7 cellular contexts compared by ENCODE assay signal in genomic region chr1:154607084-154607747, GRCh38. TPM values are rescaled to one million over a fixed set of nuclear protein-coding genes. Genes with fewer than 3 reads are reported as not detected.
DNase-seq lines count a peak whose midpoint lies in the region; ATAC-seq and TF ChIP-seq lines count a peak whose summit lies in the region.

No MANE protein-coding gene starts in this region.

- H3K79me2 ChIP-seq in SK-N-SH (ENCODE audit: insufficient read depth): peaks cover 90% of the 10 kb centered on the region

- H3K27me3 ChIP-seq in SK-N-SH (ENCODE audit: insufficient read depth): no peaks in the 10 kb centered on the region
- no peaks in the 10 kb centered on the region for H3K27me3 ChIP-seq in effector memory CD4-positive, alpha-beta T cell (replicated peaks; ENCODE audit: control insufficient read depth, insufficient read depth, low read length, poor library complexity, severe bottlenecking)
- no peaks in the 10 kb centered on the region for H3K27me3 ChIP-seq in uterus

- 0 out of 2 replicates have a peak, but pooled peaks have one; percentile 13 for TF ChIP-seq CTCF in SK-N-SH (IDR thresholded peaks at IDR 0.05)
- no peak for TF ChIP-seq CTCF in uterus (IDR thresholded peaks at IDR 0.05)

- peak overlapping the region; percentile 37; the same call in 1 of the 2 replicates for H2AFZ ChIP-seq in SK-N-SH (ENCODE audit: low read depth)

- 16% methylated on average over 15 of the region's 15 CpGs for WGBS in SK-N-SH (ENCODE audit: low lambda C conversion rate)

- H3K27ac ChIP-seq in SK-N-SH (ENCODE audit: low read depth in 2 of 2, low read length in 1 of 2) (peak overlapping the region; percentile 82 to 94), uterus (peak overlapping the region; percentile 97 to 99)
- H3K27ac ChIP-seq in effector memory CD4-positive, alpha-beta T cell (ENCODE audit: insufficient read depth, low read length, poor library complexity, severe bottlenecking): peak overlapping the region; percentile 95

- peaks cover 51% of the 10 kb centered on the region for H4K20me1 ChIP-seq in SK-N-SH (ENCODE audit: insufficient read depth)

- peaks cover 11 to 14% of the 10 kb centered on the region in 2 experiments for H3K4me1 ChIP-seq in SK-N-SH (ENCODE audit: control insufficient read depth in 1 of 2, insufficient read depth in 2 of 2, low read depth in 1 of 2, low read length in 1 of 2)
- H3K4me1 ChIP-seq in effector memory CD4-positive, alpha-beta T cell (ENCODE audit: control insufficient read depth, insufficient read depth, low read length, poor library complexity, severe bottlenecking): peaks cover 40% of the 10 kb centered on the region
- H3K4me1 ChIP-seq in uterus: peaks cover 0 to 7% of the 10 kb centered on the region in 2 donors

- peaks cover 21% of the 10 kb centered on the region for H3F3A ChIP-seq in SK-N-SH (replicated peaks; ENCODE audit: insufficient read depth)

- CTCF ChIA-PET in SK-N-SH (lab: Yijun Ruan, JAX): interaction anchor here (0.6 to 1.4 kb wide), 4 partner anchors 17 to 253 kb away, joined by 3 to 4 read pairs (median 3); no protein-coding TSS in a partner anchor

- H3K9me2 ChIP-seq in SK-N-SH: no peaks in the 10 kb centered on the region

- TF ChIP-seq POLR2A in uterus (IDR thresholded peaks at IDR 0.05): no peak

- H3K9ac ChIP-seq in SK-N-SH: peak overlapping the region; percentile 99

- peak overlapping the region; percentile 61 to 83 for H3K4me3 ChIP-seq in SK-N-SH (ENCODE audit: low read depth in 2 of 2, low read length in 1 of 2)
- H3K4me3 ChIP-seq in effector memory CD4-positive, alpha-beta T cell (ENCODE audit: insufficient read depth, low read depth, low read length, poor library complexity, severe bottlenecking): peak overlapping the region; percentile 75
- H3K4me3 ChIP-seq in uterus: peak overlapping the region; percentile 60 to 93

- DNase-seq in GM04504 (ENCODE audit: low read depth) (peak; percentile 14), SK-N-SH (peak; percentile 34), midbrain (lab: John Stamatoyannopoulos, UW) (peak; percentile 36), uterus (peak in 1 of 2 donors; percentile 42)
- DNase-seq in effector memory CD4-positive, alpha-beta T cell: no peak
- no peak for DNase-seq in stimulated activated CD4-positive, alpha-beta T cell treated with anti-CD3 and anti-CD28 coated beads, Interleukin-4, amount 100 ng/mL, for 1 hour

- peak overlapping the region; percentile 99 for H3K4me2 ChIP-seq in SK-N-SH

- TF ChIP-seq EP300 in SK-N-SH (IDR thresholded peaks at IDR 0.05; ENCODE audit: borderline replicate concordance in 1 of 2, low read depth in 1 of 2, low read length in 1 of 2): no peak

- H3K36me3 ChIP-seq in SK-N-SH (replicated peaks in 1 of 2; ENCODE audit: control insufficient read depth in 1 of 2, insufficient read depth in 2 of 2, low read length in 1 of 2) (peaks cover 12 to 19% of the 10 kb centered on the region in 2 experiments), uterus (no peaks in the 10 kb centered on the region)
- peaks cover 13% of the 10 kb centered on the region for H3K36me3 ChIP-seq in effector memory CD4-positive, alpha-beta T cell (ENCODE audit: control insufficient read depth, insufficient read depth, low read length)

- TF ChIP-seq RAD21 in SK-N-SH (IDR thresholded peaks at IDR 0.05; ENCODE audit: low read length): no peak

- no peaks in the 10 kb centered on the region for H3K9me3 ChIP-seq in SK-N-SH
- H3K9me3 ChIP-seq in effector memory CD4-positive, alpha-beta T cell (ENCODE audit: control insufficient read depth, low read length): no peaks in the 10 kb centered on the region
- H3K9me3 ChIP-seq in uterus: no peaks in the 10 kb centered on the region

- intact Hi-C loops in uterus (cut with DNase I; ENCODE audit: low total_unique reads): no loop called here

- POLR2A ChIA-PET in SK-N-SH (lab: Yijun Ruan, JAX): no interaction called here

- peak; percentile 21 for ATAC-seq in HG02885 (IDR thresholded peaks at IDR 0.05; ENCODE audit: poor library complexity, unreplicated experiment)

TF ChIP-seq in SK-N-SH, 30 proteins besides CTCF, POLR2A, EP300 and RAD21 (continues in another document):
- TF ChIP-seq RCOR1 (IDR thresholded peaks at IDR 0.05; ENCODE audit: low read length) (no peak), GATA2 (CRISPR knock-in tag; IDR thresholded peaks at IDR 0.05) (no peak), RXRA (IDR thresholded peaks at IDR 0.05; ENCODE audit: borderline replicate concordance, low read depth) (no peak), ELF1 (IDR thresholded peaks at IDR 0.05) (no peak), JUND (IDR thresholded peaks at IDR 0.05) (peak; percentile 61), MXI1 (IDR thresholded peaks at IDR 0.05; ENCODE audit: low read depth, low read length) (no peak), TAF1 (IDR thresholded peaks at IDR 0.05; ENCODE audit: borderline replicate concordance, low read depth, low read length) (no peak), MEF2A (IDR thresholded peaks at IDR 0.05; ENCODE audit: borderline replicate concordance, low read depth) (no peak), FOXJ3 (CRISPR knock-in tag; IDR thresholded peaks at IDR 0.05) (no peak), TCF12 (IDR thresholded peaks at IDR 0.05) (no peak), SIN3A (IDR thresholded peaks at IDR 0.05; ENCODE audit: borderline replicate concordance, low read depth, low read length) (no peak), YY1 (IDR thresholded peaks at IDR 0.05; ENCODE audit: low read depth) (no peak), IRF3 (IDR thresholded peaks at IDR 0.05; ENCODE audit: low read depth, low read length) (no peak), POLR2AphosphoS5 (IDR thresholded peaks at IDR 0.05; ENCODE audit: low read depth, low read length) (no peak), PBX3 (IDR thresholded peaks at IDR 0.05) (no peak), MAX (IDR thresholded peaks at IDR 0.05; ENCODE audit: low read depth) (peak; percentile 20; the same call in 1 of the 2 replicates), SMC3 (IDR thresholded peaks at IDR 0.05; ENCODE audit: low read depth, low read length) (no peak), FOSL2 (IDR thresholded peaks at IDR 0.05; ENCODE audit: borderline replicate concordance, low read depth) (peak; percentile 57; the same call in 1 of the 2 replicates), NFIC (IDR thresholded peaks at IDR 0.05; ENCODE audit: borderline replicate concordance) (no peak)

RNA-seq across cellular contexts. Expression of gene ADAR, which starts 0.8 kb away (rescaled TPM):
- 61.1 and 87.9 TPM in 2 replicates for polyA plus RNA-seq in SK-N-SH (2012; rRNA removed)
- polyA plus RNA-seq in SK-N-SH (2012; cell fraction: cytosol; rRNA removed): 41.4 and 50.1 TPM in 2 replicates
- polyA plus RNA-seq in SK-N-SH (2012; cell fraction: nucleus; rRNA removed): 127 and 151 TPM in 2 replicates
- 100 to 1,000 TPM in 3 of 4 donors, 10 to 100 TPM in 1; 50.9 to 212 (median 101) TPM for total RNA-seq in uterus

RNA-seq across cellular contexts. Expression of gene CHRNB2, which starts 39.6 kb away (rescaled TPM):
- 0.64 and 0.93 TPM in 2 replicates for polyA plus RNA-seq in SK-N-SH (2012; rRNA removed)
- 0.68 and 1.2 TPM in 2 replicates for polyA plus RNA-seq in SK-N-SH (2012; cell fraction: cytosol; rRNA removed)
- polyA plus RNA-seq in SK-N-SH (2012; cell fraction: nucleus; rRNA removed): 0.76 and 0.85 TPM in 2 replicates
- 1 to 10 TPM in 1 of 4 donors, not detected in 3; 1.1 TPM for total RNA-seq in uterus

RNA-seq across cellular contexts. Expression of gene UBE2Q1, which starts 48.8 kb away (rescaled TPM):
- polyA plus RNA-seq in SK-N-SH (2012; rRNA removed): 12.5 and 15.2 TPM in 2 replicates
- polyA plus RNA-seq in SK-N-SH (2012; cell fraction: cytosol; rRNA removed): 21.4 and 26.0 TPM in 2 replicates
- 11.6 and 19.2 TPM in 2 replicates for polyA plus RNA-seq in SK-N-SH (2012; cell fraction: nucleus; rRNA removed)
- total RNA-seq in uterus: 10 to 100 TPM in 3 of 4 donors, 1 to 10 TPM in 1; 5.4 to 69.7 (median 28.4) TPM

Comparison
In these comparisons a context has a peak if more than half of its experiments do, and no peak if none do; other contexts are left out.
1. DNase-seq: peak in GM04504 (single experiment), SK-N-SH (single experiment) and midbrain (single experiment); none in effector memory CD4-positive, alpha-beta T cell (0 of 3) and stimulated activated CD4-positive, alpha-beta T cell treated with anti-CD3 and anti-CD28 coated beads, Interleukin-4, amount 100 ng/mL, for 1 hour (single experiment).
2. Peak in every context shown above with its lines, with median percentiles within 50 percentile points of each other: H3K27ac ChIP-seq and H3K4me3 ChIP-seq.